ENCODE assay signal across 15 cellular contexts in genomic region chr10:131806146-131806545, GRCh38.
"Had no signal": no experiment of that assay in that cellular context is flagged by ENCODE, and none has a peak within 500 bp of the region (broad histone marks: within the 10 kb centered on the region; RNA-seq: fewer than 3 reads in every experiment).

No MANE protein-coding gene starts in this region.

- H3K9me3 ChIP-seq: heart right ventricle, left ventricle myocardium inferior, neutrophil, ovary, uterus had no signal

- H3K4me1 Mint-ChIP-seq: naive thymus-derived CD4-positive, alpha-beta T cell; stimulated activated naive B cell treated with anti-CD40 and anti-IgM and Interleukin-4, amounts not matched to agents 10 μg/mL and 1 μg/mL and 100 μg/mL, for 72 hours had no signal

- H3K4me3 Mint-ChIP-seq: naive thymus-derived CD4-positive, alpha-beta T cell; nephron progenitor cell; stimulated activated naive B cell treated with anti-CD40 and anti-IgM and Interleukin-4, amounts not matched to agents 10 μg/mL and 1 μg/mL and 100 μg/mL, for 72 hours had no signal

- H3K9me3 Mint-ChIP-seq: naive thymus-derived CD4-positive, alpha-beta T cell; nephron progenitor cell; stimulated activated naive B cell treated with anti-CD40 and anti-IgM and Interleukin-4, amounts not matched to agents 10 μg/mL and 1 μg/mL and 100 μg/mL, for 72 hours had no signal

- DNase-seq: central memory CD4-positive, alpha-beta T cell; effector memory CD4-positive, alpha-beta T cell; heart right ventricle; hypothalamus; left ventricle myocardium inferior; mesendoderm; naive thymus-derived CD4-positive, alpha-beta T cell; nephron progenitor cell; ovary; right cardiac atrium; stimulated activated CD4-positive, alpha-beta T cell treated with anti-CD3 and anti-CD28 coated beads, Interleukin-4, amount 100 ng/mL, for 1 hour; stimulated activated naive B cell treated with anti-CD40 and anti-IgM and Interleukin-4, amounts not matched to agents 10 μg/mL and 1 μg/mL and 100 μg/mL, for 72 hours; trophoblast cell; uterus had no signal

- H3K36me3 ChIP-seq: heart right ventricle, left ventricle myocardium inferior, neutrophil, ovary, uterus had no signal

- H3K4me1 ChIP-seq: heart right ventricle, left ventricle myocardium inferior, uterus had no signal

- H3K27ac ChIP-seq: heart right ventricle, left ventricle myocardium inferior, neutrophil, ovary, uterus had no signal

- H3K36me3 Mint-ChIP-seq: naive thymus-derived CD4-positive, alpha-beta T cell; stimulated activated naive B cell treated with anti-CD40 and anti-IgM and Interleukin-4, amounts not matched to agents 10 μg/mL and 1 μg/mL and 100 μg/mL, for 72 hours had no signal

- H3K27ac Mint-ChIP-seq: naive thymus-derived CD4-positive, alpha-beta T cell; nephron progenitor cell; stimulated activated naive B cell treated with anti-CD40 and anti-IgM and Interleukin-4, amounts not matched to agents 10 μg/mL and 1 μg/mL and 100 μg/mL, for 72 hours had no signal

- H3K4me3 ChIP-seq: heart right ventricle, left ventricle myocardium inferior, ovary, uterus had no signal

- H3K27me3 ChIP-seq: ovary, uterus had no signal
